ENCODE assay signal across 14 cellular contexts in genomic region chr18:5288517-5288935, GRCh38. TPM values are rescaled to one million over a fixed set of nuclear protein-coding genes. Genes with fewer than 3 reads are reported as not detected.
A peak's percentile ranks its signal among the peaks of the same experiment; 100 is the strongest.
DNase-seq lines count a peak whose midpoint lies in the region; ATAC-seq and FAIRE-seq lines count a peak whose summit lies in the region.
"Had no signal": no experiment of that assay in that cellular context is flagged by ENCODE, and none has a peak within 500 bp of the region (broad histone marks: within the 10 kb centered on the region; RNA-seq: fewer than 3 reads in every experiment).

No MANE protein-coding gene starts in this region.

- no peaks in the 10 kb centered on the region for H3K9me3 Mint-ChIP-seq in immature natural killer cell

- ATAC-seq in GM18508 (IDR thresholded peaks at IDR 0.05; ENCODE audit: insufficient read depth, unreplicated experiment) (peak; percentile 59), GM21367 (IDR thresholded peaks at IDR 0.05; ENCODE audit: unreplicated experiment) (peak; percentile 59), HG02973 (IDR thresholded peaks at IDR 0.05; ENCODE audit: unreplicated experiment) (peak; percentile 52)
- ATAC-seq: heart left ventricle had no signal

- H3K4me3 ChIP-seq in small intestine (ENCODE audit: low read depth in 1 of 2, low read length in 2 of 2), result no peak overlapping the region
- H3K4me3 ChIP-seq: heart left ventricle, left ventricle myocardium inferior, SJCRH30 had no signal

- DNase-seq in NAMALWA (ENCODE audit: low spot score), result peak; percentile 51
- no peak for DNase-seq in immature natural killer cell
- no peak for DNase-seq in mesenteric fat pad (ENCODE audit: low spot score)
- no peak for DNase-seq in NCI-H146 (lab: John Stamatoyannopoulos, UW)
- DNase-seq in small intestine, result no peak
- DNase-seq: activated T-cell treated with anti-CD3 and anti-CD28 coated beads, Interleukin-2, amount 50 U/mL, for 48 hours; heart left ventricle; left ventricle myocardium inferior; NCI-H1092 treated with DMSO at 0.1 percent for 48 hours; SJCRH30; stimulated activated CD4-positive, alpha-beta T cell treated with anti-CD3 and anti-CD28 coated beads, Interleukin-15, amount 100 ng/mL, for 24 hours had no signal

- H3K36me3 Mint-ChIP-seq in immature natural killer cell, result peaks cover 16 to 21% (median 17%) of the 10 kb centered on the region in 3 donors

- no peaks in the 10 kb centered on the region for H3K27me3 ChIP-seq in small intestine (ENCODE audit: control insufficient read depth in 2 of 2, insufficient read depth in 2 of 2, low read length in 2 of 2)
- H3K27me3 ChIP-seq: heart left ventricle, SJCRH30 had no signal

- FAIRE-seq in small intestine (lab: Jason Lieb, UNC), result no peak

- peaks cover 0 to 7% of the 10 kb centered on the region in 2 donors for H3K36me3 ChIP-seq in small intestine (ENCODE audit: control insufficient read depth in 2 of 2, insufficient read depth in 2 of 2, low read length in 2 of 2)
- H3K36me3 ChIP-seq: SJCRH30 had no signal

- H3K27ac ChIP-seq in small intestine (ENCODE audit: low read depth in 1 of 2, low read length in 1 of 2), result no peak overlapping the region
- H3K27ac ChIP-seq: heart left ventricle, left ventricle myocardium inferior, SJCRH30 had no signal

- H3K27ac Mint-ChIP-seq in immature natural killer cell, result no peak overlapping the region

- H3K4me1 Mint-ChIP-seq in immature natural killer cell, result peaks cover 12 to 36% of the 10 kb centered on the region in 2 donors

- 55 to 80% (median 80%) methylated on average over 2 of the region's 2 CpGs for WGBS in small intestine, 3 donors

- H3K27me3 Mint-ChIP-seq in immature natural killer cell (ENCODE audit: low read depth in 3 of 3), result peaks cover 0 to 3% (median 0%) of the 10 kb centered on the region in 3 donors

- H3K4me1 ChIP-seq in small intestine (ENCODE audit: control insufficient read depth in 2 of 2, insufficient read depth in 1 of 2, low read depth in 1 of 2, low read length in 1 of 2), result no peaks in the 10 kb centered on the region

- no peaks in the 10 kb centered on the region for H3K9me3 ChIP-seq in small intestine (ENCODE audit: control insufficient read depth, low read depth)
- H3K9me3 ChIP-seq: heart left ventricle, left ventricle myocardium inferior, SJCRH30 had no signal

- no peak overlapping the region for H3K4me3 Mint-ChIP-seq in immature natural killer cell

RNA-seq across cellular contexts. Expression of gene ZBTB14, which starts 7.0 kb away (rescaled TPM):
- polyA plus RNA-seq in immature natural killer cell, result 10 to 100 TPM; 11.6 to 17.9 (median 14.3) TPM
- 9.2 TPM for total RNA-seq in mesenteric fat pad
- 1 to 10 TPM; 5.4 to 7.0 (median 6.9) TPM for polyA plus RNA-seq in small intestine
